22 cellular contexts compared by ENCODE assay signal in genomic region chr11:85745626-85746025, GRCh38. TPM values are rescaled to one million over a fixed set of nuclear protein-coding genes. Genes with fewer than 3 reads are reported as not detected.
DNase-seq lines count a peak whose midpoint lies in the region; ATAC-seq and TF ChIP-seq lines count a peak whose summit lies in the region.
"Had no signal": no experiment of that assay in that cellular context is flagged by ENCODE, and none has a peak within 500 bp of the region (broad histone marks: within the 10 kb centered on the region; RNA-seq: fewer than 3 reads in every experiment).

No MANE protein-coding gene starts in this region.

- no peak for TF ChIP-seq POLR2A in esophagus muscularis mucosa (IDR thresholded peaks at IDR 0.05; ENCODE audit: low read depth)

- no peak overlapping the region for H3K4me3 Mint-ChIP-seq in activated naive CD4-positive, alpha-beta T cell treated with anti-CD3 and anti-CD28 coated beads, Interleukin-2, amount 10 ng/mL, durations not matched to agents 7 days and 5 days
- no peak overlapping the region for H3K4me3 Mint-ChIP-seq in activated CD4-positive, alpha-beta memory T cell treated with anti-CD3 and anti-CD28 coated beads, Interleukin-2, amount 10 ng/mL, durations not matched to agents 7 days and 5 days
- peak overlapping the region; percentile 2 for H3K4me3 Mint-ChIP-seq in stimulated activated effector memory CD8-positive, alpha-beta T cell treated with anti-CD3 and anti-CD28 coated beads, Interleukin-12 subunit alpha, Interleukin-12 subunit beta, amount 100 ng/mL, for 72 hours

- peaks cover 71% of the 10 kb centered on the region for H3K36me3 Mint-ChIP-seq in activated naive CD4-positive, alpha-beta T cell treated with anti-CD3 and anti-CD28 coated beads, Interleukin-2, amount 10 ng/mL, durations not matched to agents 7 days and 5 days
- H3K36me3 Mint-ChIP-seq in activated CD4-positive, alpha-beta memory T cell treated with anti-CD3 and anti-CD28 coated beads, Interleukin-2, amount 10 ng/mL, durations not matched to agents 7 days and 5 days (ENCODE audit: low read depth): peaks cover 67% of the 10 kb centered on the region
- H3K36me3 Mint-ChIP-seq in stimulated activated effector memory CD8-positive, alpha-beta T cell treated with anti-CD3 and anti-CD28 coated beads, Interleukin-12 subunit alpha, Interleukin-12 subunit beta, amount 100 ng/mL, for 72 hours: no peaks in the 10 kb centered on the region

- no peak for DNase-seq in activated naive CD4-positive, alpha-beta T cell treated with anti-CD3 and anti-CD28 coated beads, Interleukin-2, amount 10 ng/mL, durations not matched to agents 7 days and 5 days
- DNase-seq in activated naive CD4-positive, alpha-beta T cell treated with anti-CD3 and anti-CD28 coated beads, Interleukin-2, amount 50 U/mL, for 16 hours: no peak
- no peak for DNase-seq in activated CD4-positive, alpha-beta memory T cell treated with anti-CD3 and anti-CD28 coated beads, Interleukin-2, amount 10 ng/mL, durations not matched to agents 7 days and 5 days
- DNase-seq in esophagus muscularis mucosa (ENCODE audit: extremely low spot score) (peak; percentile 87), NOMO-1 (lab: John Stamatoyannopoulos, UW; ENCODE audit: unreplicated experiment in 2 of 2) (no peak), GM10266 (ENCODE audit: extremely low spot score) (no peak)
- no peak for DNase-seq in stimulated activated effector memory CD8-positive, alpha-beta T cell treated with anti-CD3 and anti-CD28 coated beads, Interleukin-12 subunit alpha, Interleukin-12 subunit beta, amount 100 ng/mL, for 72 hours (ENCODE audit: low spot score in 2 of 2)
- DNase-seq: ACHN; effector CD4-positive, alpha-beta T cell; mammary epithelial cell; MV-4-11; NCI-H2171; NCI-H526 treated with DMSO at 0.1 percent for 48 hours; upper lobe of right lung had no signal

- peaks cover 0 to 2% (median 0%) of the 10 kb centered on the region in 4 donors for H3K4me1 ChIP-seq in esophagus muscularis mucosa
- H3K4me1 ChIP-seq: gastroesophageal sphincter had no signal

- intact Hi-C loops in esophagus muscularis mucosa (cut with DNase I): no loop called here

- POLR2A ChIA-PET in activated CD4-positive, alpha-beta memory T cell treated with anti-CD3 and anti-CD28 coated beads, Interleukin-2, amount 10 ng/mL, durations not matched to agents 7 days and 5 days (lab: Charles Lee): interaction anchor here (0.8 to 1.6 kb wide), 8 partner anchors 18 to 109 kb away, joined by 3 to 6 read pairs (median 4); partner anchors contain the start of genes CCDC83, CREBZF and TMEM126A

- H3K27me3 Mint-ChIP-seq in activated naive CD4-positive, alpha-beta T cell treated with anti-CD3 and anti-CD28 coated beads, Interleukin-2, amount 10 ng/mL, durations not matched to agents 7 days and 5 days: no peaks in the 10 kb centered on the region
- H3K27me3 Mint-ChIP-seq in activated CD4-positive, alpha-beta memory T cell treated with anti-CD3 and anti-CD28 coated beads, Interleukin-2, amount 10 ng/mL, durations not matched to agents 7 days and 5 days: no peaks in the 10 kb centered on the region

- H3K27ac Mint-ChIP-seq in activated naive CD4-positive, alpha-beta T cell treated with anti-CD3 and anti-CD28 coated beads, Interleukin-2, amount 10 ng/mL, durations not matched to agents 7 days and 5 days: peak overlapping the region; percentile 72
- peak overlapping the region; percentile 78 for H3K27ac Mint-ChIP-seq in activated CD4-positive, alpha-beta memory T cell treated with anti-CD3 and anti-CD28 coated beads, Interleukin-2, amount 10 ng/mL, durations not matched to agents 7 days and 5 days
- H3K27ac Mint-ChIP-seq in stimulated activated effector memory CD8-positive, alpha-beta T cell treated with anti-CD3 and anti-CD28 coated beads, Interleukin-12 subunit alpha, Interleukin-12 subunit beta, amount 100 ng/mL, for 72 hours: peak overlapping the region; percentile 82

- H3K27ac ChIP-seq in esophagus muscularis mucosa (replicated peaks in 1 of 4): no peak overlapping the region
- H3K27ac ChIP-seq: BLaER1, gastroesophageal sphincter, KMS-11, upper lobe of right lung had no signal

- no peaks in the 10 kb centered on the region for H3K9me3 Mint-ChIP-seq in activated naive CD4-positive, alpha-beta T cell treated with anti-CD3 and anti-CD28 coated beads, Interleukin-2, amount 10 ng/mL, durations not matched to agents 7 days and 5 days
- H3K9me3 Mint-ChIP-seq in activated CD4-positive, alpha-beta memory T cell treated with anti-CD3 and anti-CD28 coated beads, Interleukin-2, amount 10 ng/mL, durations not matched to agents 7 days and 5 days: peaks cover 2% of the 10 kb centered on the region
- no peaks in the 10 kb centered on the region for H3K9me3 Mint-ChIP-seq in stimulated activated effector memory CD8-positive, alpha-beta T cell treated with anti-CD3 and anti-CD28 coated beads, Interleukin-12 subunit alpha, Interleukin-12 subunit beta, amount 100 ng/mL, for 72 hours

- no peak overlapping the region for H3K4me3 ChIP-seq in esophagus muscularis mucosa
- H3K4me3 ChIP-seq: BLaER1, gastroesophageal sphincter, upper lobe of right lung had no signal

- CTCF ChIA-PET in activated naive CD4-positive, alpha-beta T cell treated with anti-CD3 and anti-CD28 coated beads, Interleukin-2, amount 10 ng/mL, durations not matched to agents 7 days and 5 days (lab: Charles Lee): interaction anchor here (0.8 to 1.1 kb wide), 4 partner anchors 20 to 80 kb away, joined by 3 to 4 read pairs (median 3); no protein-coding TSS in a partner anchor
- CTCF ChIA-PET in activated CD4-positive, alpha-beta memory T cell treated with anti-CD3 and anti-CD28 coated beads, Interleukin-2, amount 10 ng/mL, durations not matched to agents 7 days and 5 days (lab: Charles Lee): interaction anchor here (1.1 to 2.1 kb wide), 4 partner anchors 14 to 79 kb away, joined by 4 to 7 read pairs (median 4); no protein-coding TSS in a partner anchor

- no peak for TF ChIP-seq EP300 in esophagus muscularis mucosa (IDR thresholded peaks at IDR 0.05)

- no peaks in the 10 kb centered on the region for H3K36me3 ChIP-seq in esophagus muscularis mucosa
- H3K36me3 ChIP-seq: BLaER1, gastroesophageal sphincter, upper lobe of right lung had no signal

- peaks cover 80% of the 10 kb centered on the region for H3K4me1 Mint-ChIP-seq in activated naive CD4-positive, alpha-beta T cell treated with anti-CD3 and anti-CD28 coated beads, Interleukin-2, amount 10 ng/mL, durations not matched to agents 7 days and 5 days
- H3K4me1 Mint-ChIP-seq in activated CD4-positive, alpha-beta memory T cell treated with anti-CD3 and anti-CD28 coated beads, Interleukin-2, amount 10 ng/mL, durations not matched to agents 7 days and 5 days: peaks cover 68% of the 10 kb centered on the region
- H3K4me1 Mint-ChIP-seq in stimulated activated effector memory CD8-positive, alpha-beta T cell treated with anti-CD3 and anti-CD28 coated beads, Interleukin-12 subunit alpha, Interleukin-12 subunit beta, amount 100 ng/mL, for 72 hours: peaks cover 75% of the 10 kb centered on the region

- ATAC-seq in stimulated activated effector memory CD8-positive, alpha-beta T cell treated with anti-CD3 and anti-CD28 coated beads, Interleukin-12 subunit alpha, Interleukin-12 subunit beta, amount 100 ng/mL, for 72 hours: no peak
- ATAC-seq in HG03025 (IDR thresholded peaks at IDR 0.05; ENCODE audit: low FRiP score, unreplicated experiment): no peak
- ATAC-seq: activated CD4-positive, CD25-positive, alpha-beta regulatory T cell treated with anti-CD3 and anti-CD28 coated beads, Interleukin-2, amount 50 U/mL, for 24 hours; gastroesophageal sphincter; SK-N-SH treated with all-trans-retinoic acid at 6 μM for 48 hours; upper lobe of right lung had no signal

- no peaks in the 10 kb centered on the region for H3K9me3 ChIP-seq in esophagus muscularis mucosa
- H3K9me3 ChIP-seq: BLaER1, gastroesophageal sphincter, upper lobe of right lung had no signal

- no peaks in the 10 kb centered on the region for H3K27me3 ChIP-seq in esophagus muscularis mucosa
- H3K27me3 ChIP-seq: BLaER1, gastroesophageal sphincter, upper lobe of right lung had no signal

- 78% methylated on average over 3 of the region's 3 CpGs for WGBS in esophagus muscularis mucosa

- TF ChIP-seq CTCF in esophagus muscularis mucosa (IDR thresholded peaks at IDR 0.05): no peak
- no peak for TF ChIP-seq CTCF in GM10266 (IDR thresholded peaks at IDR 0.05; ENCODE audit: control insufficient read depth, insufficient read depth, low read depth, missing control alignments)

RNA-seq across cellular contexts. Expression of gene CCDC89, which starts 59.6 kb away (rescaled TPM):
- 1 to 10 TPM; 1.1 to 1.7 TPM for total RNA-seq in activated CD4-positive, alpha-beta memory T cell treated with anti-CD3 and anti-CD28 coated beads, Interleukin-2, amount 10 ng/mL, durations not matched to agents 7 days and 5 days
- 1 to 10 TPM in 3 of 4 donors, under 1 TPM in 1; 0.83 to 2.9 (median 2.5) TPM for total RNA-seq in esophagus muscularis mucosa
- total RNA-seq: H1, osteocyte had no signal
